ENCODE assay signal across 19 cellular contexts in genomic region chr3:121999931-122000330, GRCh38. TPM values are rescaled to one million over a fixed set of nuclear protein-coding genes. Genes with fewer than 3 reads are reported as not detected.
DNase-seq lines count a peak whose midpoint lies in the region; ATAC-seq, FAIRE-seq and TF ChIP-seq lines count a peak whose summit lies in the region.
"Had no signal": no experiment of that assay in that cellular context is flagged by ENCODE, and none has a peak within 500 bp of the region (broad histone marks: within the 10 kb centered on the region; RNA-seq: fewer than 3 reads in every experiment).

No MANE protein-coding gene starts in this region.

- H3K36me3 ChIP-seq in stomach: no peaks in the 10 kb centered on the region

- no peak overlapping the region for H3K4me3 ChIP-seq in stomach
- H3K4me3 ChIP-seq: K562 had no signal

- no peak overlapping the region for H3K4me3 Mint-ChIP-seq in activated naive CD8-positive, alpha-beta T cell treated with anti-CD3 and anti-CD28 coated beads, Interleukin-2, amount 50 U/mL, for 24 hours
- no peak overlapping the region for H3K4me3 Mint-ChIP-seq in activated naive CD8-positive, alpha-beta T cell treated with anti-CD3 and anti-CD28 coated beads for 36 hours
- H3K4me3 Mint-ChIP-seq in activated T-helper 2 cell treated with anti-CD3 and anti-CD28 coated beads, Interferon-gamma antibody, Interleukin-2, Interleukin-4, amounts not matched to agents 10 μg/mL and 5 μg/mL and 100 μg/mL, durations not matched to agents 14 hours and 24 hours and 36 hours (ENCODE audit: low read depth): no peak overlapping the region
- H3K4me3 Mint-ChIP-seq: CD4-positive, alpha-beta T cell had no signal

- TF ChIP-seq CTCF in GM10248 (IDR thresholded peaks at IDR 0.05; ENCODE audit: control extremely low read depth, extremely low read depth, low read depth, missing control alignments): no peak
- no peak for TF ChIP-seq CTCF in stomach (IDR thresholded peaks at IDR 0.05)

- 33 to 72% (median 67%) methylated on average over 1 of the region's 1 CpG for WGBS in stomach, 5 donors

- no peak for DNase-seq in activated naive CD8-positive, alpha-beta T cell treated with anti-CD3 and anti-CD28 coated beads, Interleukin-2, amount 50 U/mL, for 24 hours
- DNase-seq in activated naive CD8-positive, alpha-beta T cell treated with anti-CD3 and anti-CD28 coated beads for 36 hours: no peak
- DNase-seq in HEK293T (ENCODE audit: extremely low spot score) (no peak), GM10248 (ENCODE audit: extremely low spot score) (no peak), frontal cortex (ENCODE audit: low spot score in 2 of 2) (no peak), stomach (no peak)
- DNase-seq in activated T-helper 2 cell treated with anti-CD3 and anti-CD28 coated beads, Interferon-gamma antibody, Interleukin-2, Interleukin-4, amounts not matched to agents 10 μg/mL and 5 μg/mL and 100 μg/mL, durations not matched to agents 14 hours and 24 hours and 36 hours (ENCODE audit: low spot score): no peak
- DNase-seq: Calu3; CD4-positive, alpha-beta T cell; DMS 273 treated with DMSO at 0.1 percent for 48 hours; HCEC 1CT had no signal

- CTCF ChIA-PET in HEK293T (lab: Yijun Ruan, JAX): interaction anchor here (0.7 kb wide), 1 partner anchor 29 kb away, joined by 3 read pairs; no protein-coding TSS in a partner anchor
- CTCF ChIA-PET in GM10248 (lab: Yijun Ruan, JAX): interaction anchor here (0.8 to 2.5 kb wide), 5 partner anchors 10 to 101 kb away, joined by 3 to 11 read pairs (median 3); partner anchors contain the start of gene CD86

- no peak for ATAC-seq in activated naive CD8-positive, alpha-beta T cell treated with anti-CD3 and anti-CD28 coated beads, Interleukin-2, amount 50 U/mL, for 24 hours
- ATAC-seq: K562 had no signal

- peaks cover 0 to 55% (median 0%) of the 10 kb centered on the region in 3 donors for H3K27me3 ChIP-seq in stomach

- H3K36me3 Mint-ChIP-seq in activated naive CD8-positive, alpha-beta T cell treated with anti-CD3 and anti-CD28 coated beads, Interleukin-2, amount 50 U/mL, for 24 hours (ENCODE audit: low read depth): no peaks in the 10 kb centered on the region
- H3K36me3 Mint-ChIP-seq in activated naive CD8-positive, alpha-beta T cell treated with anti-CD3 and anti-CD28 coated beads for 36 hours: no peaks in the 10 kb centered on the region
- no peaks in the 10 kb centered on the region for H3K36me3 Mint-ChIP-seq in activated T-helper 2 cell treated with anti-CD3 and anti-CD28 coated beads, Interferon-gamma antibody, Interleukin-2, Interleukin-4, amounts not matched to agents 10 μg/mL and 5 μg/mL and 100 μg/mL, durations not matched to agents 14 hours and 24 hours and 36 hours (ENCODE audit: low read depth)

- FAIRE-seq in frontal cortex (lab: Jason Lieb, UNC): no peak
- FAIRE-seq: GM12891, K562 had no signal

- TF ChIP-seq POLR2A in stomach (IDR thresholded peaks at IDR 0.05): no peak

- intact Hi-C loops in activated T-helper 2 cell treated with anti-CD3 and anti-CD28 coated beads, Interferon-gamma antibody, Interleukin-2, Interleukin-4, amounts not matched to agents 10 μg/mL and 5 μg/mL and 100 μg/mL, durations not matched to agents 14 hours and 24 hours and 36 hours (cut with micrococcal nuclease): loop anchor here (1.0 to 5.0 kb wide), 2 partner anchors 19 to 92 kb away; no protein-coding TSS in a partner anchor
- intact Hi-C loops in stomach (cut with DNase I; ENCODE audit: low total_unique reads): no loop called here

- POLR2A ChIA-PET in HEK293T (lab: Yijun Ruan, JAX): no interaction called here
- POLR2A ChIA-PET in GM10248 (lab: Yijun Ruan, JAX): no interaction called here

- peaks cover 0 to 7% (median 6%) of the 10 kb centered on the region in 4 donors for H3K4me1 ChIP-seq in stomach

- no peaks in the 10 kb centered on the region for H3K9me3 ChIP-seq in stomach

- H3K27ac Mint-ChIP-seq in activated naive CD8-positive, alpha-beta T cell treated with anti-CD3 and anti-CD28 coated beads, Interleukin-2, amount 50 U/mL, for 24 hours: peak overlapping the region; percentile 26
- no peak overlapping the region for H3K27ac Mint-ChIP-seq in activated naive CD8-positive, alpha-beta T cell treated with anti-CD3 and anti-CD28 coated beads for 36 hours
- peak overlapping the region; percentile 18 for H3K27ac Mint-ChIP-seq in activated T-helper 2 cell treated with anti-CD3 and anti-CD28 coated beads, Interferon-gamma antibody, Interleukin-2, Interleukin-4, amounts not matched to agents 10 μg/mL and 5 μg/mL and 100 μg/mL, durations not matched to agents 14 hours and 24 hours and 36 hours
- H3K27ac Mint-ChIP-seq: CD4-positive, alpha-beta T cell had no signal

- peaks cover 13% of the 10 kb centered on the region for H3K27me3 Mint-ChIP-seq in activated naive CD8-positive, alpha-beta T cell treated with anti-CD3 and anti-CD28 coated beads, Interleukin-2, amount 50 U/mL, for 24 hours
- H3K27me3 Mint-ChIP-seq in activated naive CD8-positive, alpha-beta T cell treated with anti-CD3 and anti-CD28 coated beads for 36 hours: peaks cover 31% of the 10 kb centered on the region
- peaks cover 2% of the 10 kb centered on the region for H3K27me3 Mint-ChIP-seq in activated T-helper 2 cell treated with anti-CD3 and anti-CD28 coated beads, Interferon-gamma antibody, Interleukin-2, Interleukin-4, amounts not matched to agents 10 μg/mL and 5 μg/mL and 100 μg/mL, durations not matched to agents 14 hours and 24 hours and 36 hours (ENCODE audit: low read depth)

- no peak overlapping the region for H3K27ac ChIP-seq in stomach
- H3K27ac ChIP-seq: 22Rv1, HL-60 had no signal

- H3K9me3 Mint-ChIP-seq in activated naive CD8-positive, alpha-beta T cell treated with anti-CD3 and anti-CD28 coated beads, Interleukin-2, amount 50 U/mL, for 24 hours: no peaks in the 10 kb centered on the region
- no peaks in the 10 kb centered on the region for H3K9me3 Mint-ChIP-seq in activated naive CD8-positive, alpha-beta T cell treated with anti-CD3 and anti-CD28 coated beads for 36 hours
- no peaks in the 10 kb centered on the region for H3K9me3 Mint-ChIP-seq in activated T-helper 2 cell treated with anti-CD3 and anti-CD28 coated beads, Interferon-gamma antibody, Interleukin-2, Interleukin-4, amounts not matched to agents 10 μg/mL and 5 μg/mL and 100 μg/mL, durations not matched to agents 14 hours and 24 hours and 36 hours
- H3K9me3 Mint-ChIP-seq: CD4-positive, alpha-beta T cell had no signal

- H3K4me1 Mint-ChIP-seq in activated naive CD8-positive, alpha-beta T cell treated with anti-CD3 and anti-CD28 coated beads, Interleukin-2, amount 50 U/mL, for 24 hours: peaks cover 59% of the 10 kb centered on the region
- peaks cover 32% of the 10 kb centered on the region for H3K4me1 Mint-ChIP-seq in activated naive CD8-positive, alpha-beta T cell treated with anti-CD3 and anti-CD28 coated beads for 36 hours
- H3K4me1 Mint-ChIP-seq in activated T-helper 2 cell treated with anti-CD3 and anti-CD28 coated beads, Interferon-gamma antibody, Interleukin-2, Interleukin-4, amounts not matched to agents 10 μg/mL and 5 μg/mL and 100 μg/mL, durations not matched to agents 14 hours and 24 hours and 36 hours (ENCODE audit: low read depth): peaks cover 62% of the 10 kb centered on the region

- no peak for TF ChIP-seq EP300 in stomach (IDR thresholded peaks at IDR 0.05)

TF ChIP-seq in HEK293T, 16 proteins besides CTCF, POLR2A, EP300 and RAD21:
- TF ChIP-seq LEF1 (IDR thresholded peaks at IDR 0.05; ENCODE audit: borderline replicate concordance) (no peak), L3MBTL2 (conservative IDR thresholded peaks at IDR 0.05) (no peak), PKNOX1 (IDR thresholded peaks at IDR 0.05) (0 out of 2 replicates have a peak, but pooled peaks have one; percentile 15)

RNA-seq across cellular contexts. Expression of gene ILDR1, which starts 22.1 kb away (rescaled TPM):
- not detected for total RNA-seq in activated naive CD8-positive, alpha-beta T cell treated with anti-CD3 and anti-CD28 coated beads for 36 hours
- 0.21 and 0.28 TPM in 2 replicates for total RNA-seq in activated T-helper 2 cell treated with anti-CD3 and anti-CD28 coated beads, Interferon-gamma antibody, Interleukin-2, Interleukin-4, amounts not matched to agents 10 μg/mL and 5 μg/mL and 100 μg/mL, durations not matched to agents 14 hours and 24 hours and 36 hours
- total RNA-seq in frontal cortex (not detected), stomach (10 to 100 TPM in 1 of 5 donors, under 1 TPM in 2, not detected in 2; under 0.01 to 21.4 (median 0.18) TPM)
- 1 to 10 TPM in 1 of 3 donors, not detected in 2; 1.3 TPM for polyA plus RNA-seq in stomach
- total RNA-seq: A673; CD4-positive, alpha-beta T cell; Daoy; H4 had no signal
- polyA plus RNA-seq: BJ, K562 had no signal

RNA-seq across cellular contexts. Expression of gene CD86, which starts 55.2 kb away (rescaled TPM):
- total RNA-seq in activated naive CD8-positive, alpha-beta T cell treated with anti-CD3 and anti-CD28 coated beads for 36 hours: under 1 TPM; 0.08 to 0.12 TPM
- total RNA-seq in activated T-helper 2 cell treated with anti-CD3 and anti-CD28 coated beads, Interferon-gamma antibody, Interleukin-2, Interleukin-4, amounts not matched to agents 10 μg/mL and 5 μg/mL and 100 μg/mL, durations not matched to agents 14 hours and 24 hours and 36 hours: 4.8 and 6.8 TPM in 2 replicates
- 1.2 TPM for total RNA-seq in frontal cortex
- total RNA-seq in stomach: 10 to 100 TPM in 1 of 5 donors, 1 to 10 TPM in 1, under 1 TPM in 2, not detected in 1; 0.29 to 16.9 (median 3.7) TPM
- polyA plus RNA-seq in stomach: 1 to 10 TPM; 1.2 to 3.4 (median 3.1) TPM
- total RNA-seq: A673, Calu3 had no signal
- polyA plus RNA-seq: BJ, K562 had no signal
